1 cellular context compared by ENCODE assay signal in the genomic region with DNA sequence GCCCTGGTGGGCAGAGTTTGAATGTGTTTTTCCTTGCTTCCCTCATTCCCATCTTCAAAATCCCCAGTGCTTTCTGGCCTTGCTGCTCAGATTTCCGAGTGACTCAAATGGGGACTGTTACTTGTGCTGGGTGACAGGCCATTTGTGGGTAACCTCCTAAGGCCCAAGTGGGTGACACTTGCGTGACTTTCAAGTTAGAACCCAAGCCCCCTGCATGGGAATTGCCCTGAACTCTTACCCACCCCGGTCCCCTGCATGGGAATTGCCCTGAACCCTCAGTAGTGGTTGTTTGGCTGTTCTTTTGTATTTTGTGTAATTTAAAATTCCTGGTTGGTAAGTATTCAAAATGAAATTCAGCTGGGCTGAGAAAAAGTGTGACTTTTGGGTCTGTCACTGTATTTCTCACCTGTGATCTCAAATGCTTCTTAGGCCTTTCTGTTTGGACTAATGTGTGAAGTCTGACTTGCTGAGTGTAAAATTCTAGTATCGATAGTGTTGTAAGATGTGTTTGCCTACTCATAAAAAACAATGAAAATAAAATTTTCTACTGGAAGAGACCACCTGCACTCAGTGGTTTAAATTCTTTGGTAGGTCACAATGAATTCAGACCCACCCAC.
TF ChIP-seq lines count a peak whose summit lies in the region.

No MANE protein-coding gene starts in this region.

TF ChIP-seq in GM12878, 131 proteins besides CTCF, POLR2A, EP300 and RAD21:
- TF ChIP-seq NR2F1 (conservative IDR thresholded peaks at IDR 0.05) (peak; percentile 36; the same call in 1 of the 2 replicates), SIN3A (IDR thresholded peaks at IDR 0.05; ENCODE audit: low read depth, low read length) (no peak), NFIC (IDR thresholded peaks at IDR 0.05; ENCODE audit: low read depth, low read length) (peak; percentile 51; the same call in 1 of the 2 replicates), JUNB (IDR thresholded peaks at IDR 0.05) (0 out of 2 replicates have a peak, but pooled peaks have one; percentile 32), FOXK2 (IDR thresholded peaks at IDR 0.05) (no peak), RUNX3 (IDR thresholded peaks at IDR 0.05; ENCODE audit: low read length) (peak; percentile 56), EED (IDR thresholded peaks at IDR 0.05; ENCODE audit: low read depth) (0 out of 2 replicates have a peak, but pooled peaks have one; percentile 25), FOXM1 (IDR thresholded peaks at IDR 0.05; ENCODE audit: low read depth, low read length) (peak; percentile 30; the same call in 1 of the 2 replicates)
- TF ChIP-seq, protein P1, sequence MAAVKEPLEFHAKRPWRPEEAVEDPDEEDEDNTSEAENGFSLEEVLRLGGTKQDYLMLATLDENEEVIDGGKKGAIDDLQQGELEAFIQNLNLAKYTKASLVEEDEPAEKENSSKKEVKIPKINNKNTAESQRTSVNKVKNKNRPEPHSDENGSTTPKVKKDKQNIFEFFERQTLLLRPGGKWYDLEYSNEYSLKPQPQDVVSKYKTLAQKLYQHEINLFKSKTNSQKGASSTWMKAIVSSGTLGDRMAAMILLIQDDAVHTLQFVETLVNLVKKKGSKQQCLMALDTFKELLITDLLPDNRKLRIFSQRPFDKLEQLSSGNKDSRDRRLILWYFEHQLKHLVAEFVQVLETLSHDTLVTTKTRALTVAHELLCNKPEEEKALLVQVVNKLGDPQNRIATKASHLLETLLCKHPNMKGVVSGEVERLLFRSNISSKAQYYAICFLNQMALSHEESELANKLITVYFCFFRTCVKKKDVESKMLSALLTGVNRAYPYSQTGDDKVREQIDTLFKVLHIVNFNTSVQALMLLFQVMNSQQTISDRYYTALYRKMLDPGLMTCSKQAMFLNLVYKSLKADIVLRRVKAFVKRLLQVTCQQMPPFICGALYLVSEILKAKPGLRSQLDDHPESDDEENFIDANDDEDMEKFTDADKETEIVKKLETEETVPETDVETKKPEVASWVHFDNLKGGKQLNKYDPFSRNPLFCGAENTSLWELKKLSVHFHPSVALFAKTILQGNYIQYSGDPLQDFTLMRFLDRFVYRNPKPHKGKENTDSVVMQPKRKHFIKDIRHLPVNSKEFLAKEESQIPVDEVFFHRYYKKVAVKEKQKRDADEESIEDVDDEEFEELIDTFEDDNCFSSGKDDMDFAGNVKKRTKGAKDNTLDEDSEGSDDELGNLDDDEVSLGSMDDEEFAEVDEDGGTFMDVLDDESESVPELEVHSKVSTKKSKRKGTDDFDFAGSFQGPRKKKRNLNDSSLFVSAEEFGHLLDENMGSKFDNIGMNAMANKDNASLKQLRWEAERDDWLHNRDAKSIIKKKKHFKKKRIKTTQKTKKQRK (IDR thresholded peaks at IDR 0.05; ENCODE audit: low read depth, low read length), result no peak
TF ChIP-seq in GM12878: peak in this region for 6.
